In the genomic region with DNA sequence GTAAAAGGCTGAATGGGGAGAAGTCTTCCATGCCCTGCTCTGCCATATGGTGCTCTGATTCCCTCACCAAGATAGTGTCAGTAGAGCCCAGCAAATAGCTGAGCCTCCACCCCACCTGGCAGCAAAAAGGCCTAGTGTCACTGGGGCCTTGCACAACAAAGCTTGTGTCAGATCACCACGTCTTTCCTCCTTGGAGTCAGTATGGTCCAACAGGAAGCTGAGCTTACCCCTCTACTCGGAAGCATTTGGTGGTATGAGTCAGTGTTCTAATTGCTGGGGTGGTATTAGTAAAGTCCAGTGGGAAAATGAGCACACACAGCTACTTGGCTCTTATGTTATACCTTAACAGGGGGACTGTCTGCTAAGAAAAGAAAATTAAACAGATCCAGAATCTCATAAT, we compare ENCODE assay signal across 25 cellular contexts. TPM values are rescaled to one million over a fixed set of nuclear protein-coding genes. Genes with fewer than 3 reads are reported as not detected.
DNase-seq lines count a peak whose midpoint lies in the region; FAIRE-seq and TF ChIP-seq lines count a peak whose summit lies in the region.
"Had no signal": no experiment of that assay in that cellular context is flagged by ENCODE, and none has a peak within 500 bp of the region (broad histone marks: within the 10 kb centered on the region; RNA-seq: fewer than 3 reads in every experiment).

No MANE protein-coding gene starts in this region.

- H3K4me3 Mint-ChIP-seq in MCF 10A (ENCODE audit: unreplicated experiment), result no peak overlapping the region
- H3K4me3 Mint-ChIP-seq: activated naive CD4-positive, alpha-beta T cell treated with anti-CD3 and anti-CD28 coated beads, Interleukin-2, amount 10 ng/mL, durations not matched to agents 7 days and 5 days had no signal

- H3K9ac ChIP-seq in mammary epithelial cell (ENCODE audit: insufficient read depth, low read length), result no peak overlapping the region
- H3K9ac ChIP-seq in mesenchymal stem cell (ENCODE audit: low read length), result no peak overlapping the region
- no peak overlapping the region for H3K9ac ChIP-seq in kidney (ENCODE audit: low read length in 2 of 2)
- H3K9ac ChIP-seq: BLaER1 treated with 17β-estradiol and CSF1 and Interleukin-3, amounts not matched to agents 10 nM and 100 nM had no signal

- H3K36me3 ChIP-seq in mammary epithelial cell (ENCODE audit: insufficient read depth, low read length) (no peaks in the 10 kb centered on the region), mesenchymal stem cell (ENCODE audit: control insufficient read depth in 1 of 2, insufficient read depth in 2 of 2, low read depth in 1 of 2, low read length in 2 of 2) (no peaks in the 10 kb centered on the region), kidney (ENCODE audit: control insufficient read depth in 1 of 2, insufficient read depth in 2 of 2, low read length in 2 of 2) (no peaks in the 10 kb centered on the region)
- H3K36me3 ChIP-seq: BLaER1 treated with 17β-estradiol and CSF1 and Interleukin-3, amounts not matched to agents 10 nM and 100 nM; lower lobe of right lung; upper lobe of right lung had no signal

- BruUV-seq in MCF 10A (replicated peaks; lab: Mats Ljungman, UMichigan), result no TSS peak
- no TSS peak for BruUV-seq in mammary epithelial cell (replicated peaks; lab: Mats Ljungman, UMichigan)

- H3K27ac ChIP-seq in mammary epithelial cell (ENCODE audit: insufficient read depth, low read depth, low read length) (no peak overlapping the region), mesenchymal stem cell (ENCODE audit: low read length, poor library complexity, severe bottlenecking) (no peak overlapping the region), kidney (ENCODE audit: low read depth in 2 of 2, low read length in 2 of 2) (no peak overlapping the region)
- H3K27ac ChIP-seq: A549; BLaER1 treated with 17β-estradiol and CSF1 and Interleukin-3, amounts not matched to agents 10 nM and 100 nM; lower lobe of right lung; RWPE1; upper lobe of right lung had no signal

- no peak overlapping the region for H4K91ac ChIP-seq in mesenchymal stem cell (ENCODE audit: low read length)

- H2BK15ac ChIP-seq in mesenchymal stem cell (ENCODE audit: low read depth, poor library complexity, severe bottlenecking), result no peak overlapping the region

- H3K79me2 ChIP-seq in mammary epithelial cell (ENCODE audit: insufficient read depth, low read length), result no peaks in the 10 kb centered on the region

- H3K9me3 Mint-ChIP-seq in MCF 10A (ENCODE audit: unreplicated experiment), result no peaks in the 10 kb centered on the region
- H3K9me3 Mint-ChIP-seq: activated naive CD4-positive, alpha-beta T cell treated with anti-CD3 and anti-CD28 coated beads, Interleukin-2, amount 10 ng/mL, durations not matched to agents 7 days and 5 days had no signal

- intact Hi-C loops in MCF 10A (cut with micrococcal nuclease), result no loop called here
- intact Hi-C loops in mammary epithelial cell (cut with micrococcal nuclease), result no loop called here
- intact Hi-C loops in kidney (cut with DNase I), result no loop called here

- no peak overlapping the region for H2BK12ac ChIP-seq in mesenchymal stem cell (ENCODE audit: low read length in 2 of 2)

- no peaks in the 10 kb centered on the region for H3K36me3 Mint-ChIP-seq in MCF 10A (ENCODE audit: insufficient read depth, unreplicated experiment)
- H3K36me3 Mint-ChIP-seq: activated naive CD4-positive, alpha-beta T cell treated with anti-CD3 and anti-CD28 coated beads, Interleukin-2, amount 10 ng/mL, durations not matched to agents 7 days and 5 days had no signal

- CTCF ChIA-PET in MCF 10A (lab: Yijun Ruan, JAX) (interaction anchor here (0.6 to 0.9 kb wide), 5 partner anchors 10 to 800 kb away, joined by 3 to 6 read pairs (median 3); no protein-coding TSS in a partner anchor), mammary epithelial cell (lab: Charles Lee; ENCODE audit: low non-redundant PET) (no interaction called here)

- WGBS in mammary epithelial cell (ENCODE audit: low coverage, missing lambda C conversion rate), result 64% methylated on average over 2 of the region's 2 CpGs
- WGBS in mesenchymal stem cell, result 29% methylated on average over 2 of the region's 2 CpGs

- in situ Hi-C loops in mammary epithelial cell (cut with MboI; ENCODE audit: low sequenced_read_pairs in 2 of 2), result no loop called here

- no peak overlapping the region for H4K8ac ChIP-seq in mesenchymal stem cell (ENCODE audit: low read length)

- H2AFZ ChIP-seq in mammary epithelial cell (ENCODE audit: low read depth, low read length), result no peak overlapping the region
- no peak overlapping the region for H2AFZ ChIP-seq in mesenchymal stem cell (ENCODE audit: low read depth, low read length)

- no peak overlapping the region for H3K4me2 ChIP-seq in mammary epithelial cell (ENCODE audit: insufficient read depth, low read depth, low read length)
- no peak overlapping the region for H3K4me2 ChIP-seq in mesenchymal stem cell (ENCODE audit: low read length, poor library complexity, severe bottlenecking)
- H3K4me2 ChIP-seq: A549; BLaER1 treated with 17β-estradiol and CSF1 and Interleukin-3, amounts not matched to agents 10 nM and 100 nM had no signal

- H3K9me3 ChIP-seq in mammary epithelial cell (replicated peaks; ENCODE audit: insufficient read depth, low read length) (no peaks in the 10 kb centered on the region), mesenchymal stem cell (ENCODE audit: control insufficient read depth, low read length) (no peaks in the 10 kb centered on the region), kidney (ENCODE audit: control insufficient read depth in 1 of 2, low read length in 2 of 2) (peaks cover 0 to under 1% of the 10 kb centered on the region in 2 donors)
- H3K9me3 ChIP-seq: A549; BLaER1 treated with 17β-estradiol and CSF1 and Interleukin-3, amounts not matched to agents 10 nM and 100 nM; lower lobe of right lung; upper lobe of right lung had no signal

- DNase-seq in MCF 10A (ENCODE audit: unreplicated experiment) (peak; percentile 59), mammary epithelial cell (no peak), NCI-H82 treated with DMSO at 0.1 percent for 48 hours (lab: John Stamatoyannopoulos, UW; ENCODE audit: unreplicated experiment) (peak; percentile 43), fibroblast of gingiva (ENCODE audit: low read depth) (peak; percentile 8), mesenchymal stem cell (no peak), HK-2 (ENCODE audit: unreplicated experiment) (no peak), kidney (no peak), hepatic stellate cell (ENCODE audit: low spot score) (no peak)
- DNase-seq: activated naive CD4-positive, alpha-beta T cell treated with anti-CD3 and anti-CD28 coated beads, Interleukin-2, amount 10 ng/mL, durations not matched to agents 7 days and 5 days; activated T-cell treated with anti-CD3 and anti-CD28 coated beads, Interleukin-2, amount 50 U/mL, for 48 hours; aorta; Calu3; effector CD4-positive, alpha-beta T cell; hypothalamus; lower lobe of right lung; NCI-H1048; NCI-H2029 treated with DMSO at 0.1 percent for 48 hours; NCI-H446; NK-92 treated with Interleukin-12 subunit alpha and Interleukin-12 subunit beta, amount 100 ng/mL, for 24 hours; stimulated activated CD4-positive, alpha-beta T cell treated with anti-CD3 and anti-CD28 coated beads, Interleukin-12 subunit alpha, Interleukin-12 subunit beta, amount 100 ng/mL, for 4 hours; upper lobe of right lung had no signal

- H3K18ac ChIP-seq in mesenchymal stem cell (ENCODE audit: low read depth in 1 of 2, low read length in 2 of 2), result no peak overlapping the region

- no peaks in the 10 kb centered on the region for H3K4me1 Mint-ChIP-seq in MCF 10A (ENCODE audit: insufficient read depth, unreplicated experiment)
- H3K4me1 Mint-ChIP-seq: activated naive CD4-positive, alpha-beta T cell treated with anti-CD3 and anti-CD28 coated beads, Interleukin-2, amount 10 ng/mL, durations not matched to agents 7 days and 5 days had no signal

- no peak overlapping the region for H3K4me3 ChIP-seq in mammary epithelial cell (replicated peaks in 1 of 3; ENCODE audit: insufficient read depth in 1 of 3, low read depth in 2 of 3, low read length in 3 of 3)
- no peak overlapping the region for H3K4me3 ChIP-seq in mesenchymal stem cell (ENCODE audit: insufficient read depth in 1 of 2, low read depth in 1 of 2, low read length in 2 of 2)
- H3K4me3 ChIP-seq in kidney (ENCODE audit: low read length in 2 of 2), result no peak overlapping the region
- H3K4me3 ChIP-seq: A549; BLaER1 treated with 17β-estradiol and CSF1 and Interleukin-3, amounts not matched to agents 10 nM and 100 nM; lower lobe of right lung; upper lobe of right lung had no signal

- no peak overlapping the region for H3K27ac Mint-ChIP-seq in MCF 10A (ENCODE audit: low read depth, unreplicated experiment)
- H3K27ac Mint-ChIP-seq: activated naive CD4-positive, alpha-beta T cell treated with anti-CD3 and anti-CD28 coated beads, Interleukin-2, amount 10 ng/mL, durations not matched to agents 7 days and 5 days had no signal

- no peak overlapping the region for H2AK5ac ChIP-seq in mesenchymal stem cell (ENCODE audit: low read length, severe bottlenecking)

- H4K20me1 ChIP-seq in mammary epithelial cell (ENCODE audit: insufficient read depth, low read length), result no peaks in the 10 kb centered on the region
- H4K20me1 ChIP-seq: BLaER1 treated with 17β-estradiol and CSF1 and Interleukin-3, amounts not matched to agents 10 nM and 100 nM had no signal

- POLR2A ChIA-PET in MCF 10A (lab: Yijun Ruan, JAX), result interaction anchor here (0.6 to 1.3 kb wide), 2 partner anchors 9 to 14 kb away, joined by 3 read pairs; no protein-coding TSS in a partner anchor

- H3K79me1 ChIP-seq in mesenchymal stem cell (replicated peaks; ENCODE audit: low read length, poor library complexity, severe bottlenecking), result no peaks in the 10 kb centered on the region

- H3K4me1 ChIP-seq in mammary epithelial cell (ENCODE audit: insufficient read depth, low read length) (no peaks in the 10 kb centered on the region), mesenchymal stem cell (ENCODE audit: control insufficient read depth, insufficient read depth, low read depth, low read length) (no peaks in the 10 kb centered on the region), kidney (ENCODE audit: control insufficient read depth in 1 of 2, insufficient read depth in 1 of 2, low read depth in 1 of 2, low read length in 2 of 2) (no peaks in the 10 kb centered on the region)
- H3K4me1 ChIP-seq: A549, lower lobe of right lung, upper lobe of right lung had no signal

- no peak overlapping the region for H3K14ac ChIP-seq in mesenchymal stem cell (ENCODE audit: low read length in 2 of 2)

- H3K4ac ChIP-seq in mesenchymal stem cell (ENCODE audit: low read depth in 1 of 2, low read length in 2 of 2), result no peak overlapping the region

- H3K23ac ChIP-seq in mesenchymal stem cell (ENCODE audit: low read length in 2 of 2), result no peak overlapping the region

- TF ChIP-seq CTCF in MCF 10A (IDR thresholded peaks at IDR 0.05; ENCODE audit: unreplicated experiment), result no peak
- no peak for TF ChIP-seq CTCF in mammary epithelial cell (conservative IDR thresholded peaks at IDR 0.05 in 1 of 2, IDR thresholded peaks at IDR 0.05 in 1 of 2; ENCODE audit: extremely low read depth in 1 of 2, insufficient read depth in 1 of 2, low read depth in 1 of 2, low read length in 2 of 2)
- TF ChIP-seq CTCF in kidney (IDR thresholded peaks at IDR 0.05; ENCODE audit: borderline replicate concordance, extremely low read depth, insufficient read depth), result no peak

- FAIRE-seq in kidney (lab: Jason Lieb, UNC), result no peak
- FAIRE-seq: A549, keratinocyte had no signal

- peaks cover 83% of the 10 kb centered on the region for H3K27me3 Mint-ChIP-seq in MCF 10A (ENCODE audit: insufficient read depth, unreplicated experiment)

- H2BK120ac ChIP-seq in mesenchymal stem cell (ENCODE audit: low read depth, low read length), result no peak overlapping the region

- no peak overlapping the region for H2BK5ac ChIP-seq in mesenchymal stem cell (ENCODE audit: low read depth, low read length, poor library complexity, severe bottlenecking)

- H3K27me3 ChIP-seq in mammary epithelial cell (ENCODE audit: insufficient read depth, low read length) (peaks cover 2% of the 10 kb centered on the region), mesenchymal stem cell (ENCODE audit: control insufficient read depth in 1 of 2, insufficient read depth in 1 of 2, low read length in 2 of 2) (no peaks in the 10 kb centered on the region)
- H3K27me3 ChIP-seq: BLaER1 treated with 17β-estradiol and CSF1 and Interleukin-3, amounts not matched to agents 10 nM and 100 nM; upper lobe of right lung had no signal

- dilution Hi-C loops in mammary epithelial cell (cut with HindIII; ENCODE audit: low sequenced_read_pairs), result no loop called here

RNA-seq across cellular contexts. Expression of a gene that starts 18.7 kb away (rescaled TPM):
- total RNA-seq in MCF 10A (2022) (65.8 and 83.1 TPM in 2 replicates), mammary epithelial cell (10 to 100 TPM in 1 of 2 donors, 1 to 10 TPM in 1; 8.5 to 36.2 TPM), kidney (21.4 TPM)
- polyA plus RNA-seq in mammary epithelial cell (3.9 TPM), kidney (ENCODE audit: insufficient read depth, low read depth, low replicate concordance) (5.9 TPM)
- 7.0 TPM for polyA minus RNA-seq in mammary epithelial cell
- 40.0 TPM for polyA plus RNA-seq in mesenchymal stem cell (2013, experiment 1 of 2)
- polyA plus RNA-seq in mesenchymal stem cell (2013, experiment 2 of 2), result 36.7 TPM

Comparison
In these comparisons a context has a peak if more than half of its experiments do, and no peak if none do; other contexts are left out.
1. DNase-seq: peak in MCF 10A (single experiment), NCI-H82 treated with DMSO at 0.1 percent for 48 hours (single experiment) and fibroblast of gingiva (single experiment); none in mammary epithelial cell (single experiment), mesenchymal stem cell (single experiment), HK-2 (single experiment), kidney (single experiment) and hepatic stellate cell (single experiment).